Comparison of ENCODE assay signal across 26 cellular contexts in genomic region chr7:2075811-2076210, GRCh38.
DNase-seq lines count a peak whose midpoint lies in the region; ATAC-seq, FAIRE-seq and TF ChIP-seq lines count a peak whose summit lies in the region.
"Had no signal": no experiment of that assay in that cellular context is flagged by ENCODE, and none has a peak within 500 bp of the region (broad histone marks: within the 10 kb centered on the region; RNA-seq: fewer than 3 reads in every experiment).

No MANE protein-coding gene starts in this region.

- 98% methylated on average over 14 of the region's 17 CpGs; no CpG with 5 or more reads in 1 of the 2 experiments for WGBS in H1 (ENCODE audit: extremely low coverage in 1 of 2, insufficient coverage in 1 of 2, insufficient read length in 1 of 2, insufficient replicate concordance in 2 of 2, low coverage in 1 of 2, low lambda C conversion rate in 2 of 2, missing lambda C conversion rate in 1 of 2), 2 experiments
- WGBS in transverse colon (ENCODE audit: low coverage in 1 of 2), 2 donors, result 94% methylated on average over 17 of the region's 17 CpGs; no CpG with 5 or more reads in 1 of the 2 donors

- 0 out of 2 replicates have a peak overlapping the region, but pooled peaks have one; percentile 39 for H2BK5ac ChIP-seq in H1 (ENCODE audit: low read depth, low read length)

- H2AK5ac ChIP-seq in H1 (ENCODE audit: low read depth, low read length), result no peak overlapping the region

- peaks cover 2% of the 10 kb centered on the region for H3K79me1 ChIP-seq in H1 (ENCODE audit: low read depth, low read length)

- H3K79me2 ChIP-seq in H1 (ENCODE audit: control insufficient read depth in 1 of 2, insufficient read depth in 2 of 2, low read length in 2 of 2) (no peaks in the 10 kb centered on the region), neural progenitor cell (ENCODE audit: low read depth) (peaks cover 4% of the 10 kb centered on the region)

- peaks cover 2 to 9% of the 10 kb centered on the region in 2 experiments for H4K20me1 ChIP-seq in H1 (replicated peaks in 1 of 2; ENCODE audit: control insufficient read depth in 1 of 2, insufficient read depth in 2 of 2, low read length in 2 of 2)
- H4K20me1 ChIP-seq in neural progenitor cell (ENCODE audit: low read depth), result peaks cover 24% of the 10 kb centered on the region

- peak overlapping the region; percentile 29; the same call in 1 of the 2 replicates for H4K8ac ChIP-seq in H1 (ENCODE audit: extremely low read depth, insufficient read depth, low read length)

- H3K4me3 ChIP-seq in Caco-2 (ENCODE audit: low read depth, low read length) (no peak overlapping the region), H1 (ENCODE audit: extremely low read depth in 1 of 4, insufficient read depth in 2 of 4, low read depth in 3 of 4, low read length in 4 of 4) (no peak overlapping the region), neural progenitor cell (no peak overlapping the region), transverse colon (no peak overlapping the region)
- H3K4me3 ChIP-seq: SK-N-MC had no signal

- BruUV-seq in Caco-2 (replicated peaks; lab: Mats Ljungman, UMichigan), result no TSS peak

- no peak overlapping the region for H3K18ac ChIP-seq in H1 (ENCODE audit: extremely low read depth, low read length)

- H2BK20ac ChIP-seq in H1 (ENCODE audit: low read length), result no peak overlapping the region

- POLR2A ChIA-PET in Caco-2 (lab: Charles Lee) (no interaction called here), H1 (lab: Charles Lee; ENCODE audit: partially characterized antibody) (no interaction called here)

- TF ChIP-seq CTCF in Caco-2 (IDR thresholded peaks at IDR 0.05; ENCODE audit: insufficient read depth in 1 of 2, low read depth in 1 of 2, low read length in 1 of 2, severe bottlenecking in 1 of 2, unreplicated experiment in 1 of 2) (no peak), H1 (IDR thresholded peaks at IDR 0.05; ENCODE audit: control extremely low read depth in 1 of 3, insufficient read depth in 1 of 3, low read depth in 1 of 3, low read length in 3 of 3) (no peak), neural progenitor cell (IDR thresholded peaks at IDR 0.05) (no peak), transverse colon (IDR thresholded peaks at IDR 0.05) (no peak)

- H2BK12ac ChIP-seq in H1 (ENCODE audit: low read depth, low read length), result no peak overlapping the region

- H3K4me1 ChIP-seq in Caco-2, result no peaks in the 10 kb centered on the region
- no peaks in the 10 kb centered on the region; a peak in 1 of 7 replicates for H3K4me1 ChIP-seq in H1 (replicated peaks in 1 of 4; ENCODE audit: control insufficient read depth in 3 of 4, insufficient read depth in 4 of 4, low read length in 3 of 4)
- peaks cover 32% of the 10 kb centered on the region for H3K4me1 ChIP-seq in neural progenitor cell
- H3K4me1 ChIP-seq in transverse colon, result peaks cover 0 to 11% (median 0%) of the 10 kb centered on the region in 4 donors

- FAIRE-seq in H1 (lab: Jason Lieb, UNC) (no peak), urothelium cell line (lab: Jason Lieb, UNC) (peak; percentile 86)
- FAIRE-seq: A204.1, GM12892, GM18507, H54, HepG2, RCC 7860 had no signal

- H3F3A ChIP-seq in neural progenitor cell (ENCODE audit: low read depth), result peaks cover 12% of the 10 kb centered on the region

- no peak overlapping the region for H4K91ac ChIP-seq in H1 (replicated peaks; ENCODE audit: insufficient read length, low read length)

- H3K27me3 ChIP-seq in Caco-2 (replicated peaks; ENCODE audit: control insufficient read depth, insufficient read depth, low read length) (no peaks in the 10 kb centered on the region), H1 (replicated peaks in 1 of 4; ENCODE audit: control insufficient read depth in 3 of 4, extremely low read depth in 1 of 4, insufficient read depth in 3 of 4, low read length in 3 of 4) (no peaks in the 10 kb centered on the region), neural progenitor cell (no peaks in the 10 kb centered on the region), transverse colon (no peaks in the 10 kb centered on the region)

- no peak overlapping the region for H3K23ac ChIP-seq in H1 (ENCODE audit: insufficient read length)

- H3K9me3 Mint-ChIP-seq in Caco-2 (ENCODE audit: unreplicated experiment), result no peaks in the 10 kb centered on the region
- H3K9me3 Mint-ChIP-seq in neural progenitor cell, result no peaks in the 10 kb centered on the region
- H3K9me3 Mint-ChIP-seq: CD8-positive, alpha-beta T cell had no signal

- CTCF ChIA-PET in Caco-2 (lab: Charles Lee) (no interaction called here), H1 (lab: Charles Lee; ENCODE audit: partially characterized antibody) (no interaction called here)

- H3K27me3 Mint-ChIP-seq in Caco-2 (ENCODE audit: insufficient read depth, unreplicated experiment), result no peaks in the 10 kb centered on the region
- H3K27me3 Mint-ChIP-seq in neural progenitor cell (ENCODE audit: insufficient read depth, low read depth), result peaks cover 5% of the 10 kb centered on the region

- intact Hi-C loops in Caco-2 (cut with micrococcal nuclease; ENCODE audit: unreplicated experiment), result no loop called here
- intact Hi-C loops in transverse colon (cut with DNase I; ENCODE audit: low total_unique reads), result no loop called here
- intact Hi-C loops in left cardiac atrium (cut with DNase I), result no loop called here

- H2AFZ ChIP-seq in H1 (ENCODE audit: low read length) (no peak overlapping the region), neural progenitor cell (replicated peaks) (no peak overlapping the region)

- ATAC-seq in GM21390 (IDR thresholded peaks at IDR 0.05; ENCODE audit: unreplicated experiment) (no peak), left cardiac atrium (no peak)
- ATAC-seq: CD8-positive, alpha-beta T cell; HepG2 had no signal

- H3K36me3 ChIP-seq in Caco-2 (ENCODE audit: control insufficient read depth, insufficient read depth, low read length) (no peaks in the 10 kb centered on the region), H1 (ENCODE audit: control insufficient read depth in 2 of 4, insufficient read depth in 4 of 4, low read length in 3 of 4) (no peaks in the 10 kb centered on the region), neural progenitor cell (no peaks in the 10 kb centered on the region), transverse colon (no peaks in the 10 kb centered on the region)

- no peak for TF ChIP-seq EP300 in H1 (IDR thresholded peaks at IDR 0.05; ENCODE audit: borderline replicate concordance in 1 of 2, low read depth in 2 of 2, low read length in 2 of 2)
- no peak for TF ChIP-seq EP300 in transverse colon (IDR thresholded peaks at IDR 0.05; ENCODE audit: low read depth)

- H3K23me2 ChIP-seq in H1 (ENCODE audit: low read depth, low read length), result no peaks in the 10 kb centered on the region; the same call in 1 of the 2 replicates

- in situ Hi-C loops in transverse colon (cut with MboI; ENCODE audit: low pct_ligation_motif_present in 1 of 4, low pct_unique_long_range_greater_than_20kb in 1 of 4, low sequenced_read_pairs in 3 of 4), result no loop called here

- H3K36me3 Mint-ChIP-seq in Caco-2 (ENCODE audit: insufficient read depth, unreplicated experiment) (peaks cover 7% of the 10 kb centered on the region), neural progenitor cell (peaks cover 9% of the 10 kb centered on the region)

- no peak overlapping the region for H3K4ac ChIP-seq in H1 (replicated peaks; ENCODE audit: insufficient read length, low read depth, low read length)

- DNase-seq in Caco-2, result no peak
- DNase-seq in H1 (ENCODE audit: low read depth in 1 of 2, low spot score in 2 of 2), result no peak
- DNase-seq in neural progenitor cell (ENCODE audit: low spot score), result no peak
- DNase-seq in urothelium cell line (ENCODE audit: low spot score), result no peak
- no peak for DNase-seq in transverse colon
- no peak for DNase-seq in left cardiac atrium
- DNase-seq: C1 segment of cervical spinal cord; CD8-positive, alpha-beta T cell; DMS 273 treated with DMSO at 0.1 percent for 48 hours; DMS79 treated with DMSO at 0.1 percent for 48 hours; GF-D8; Karpas-422; NCI-H1105; NCI-H1436 treated with DMSO at 0.1 percent for 48 hours; NCI-H187 treated with DMSO at 0.1 percent for 48 hours; NCI-H446; NCI-H524 treated with DMSO at 0.1 percent for 48 hours; NCI-H774 had no signal

- no peak for TF ChIP-seq POLR2A in H1 (IDR thresholded peaks at IDR 0.05; ENCODE audit: control extremely low read depth in 1 of 2, low read depth in 2 of 2, low read length in 2 of 2)
- TF ChIP-seq POLR2A in transverse colon (IDR thresholded peaks at IDR 0.05), result no peak

- H3K9me3 ChIP-seq in Caco-2, result no peaks in the 10 kb centered on the region
- no peaks in the 10 kb centered on the region for H3K9me3 ChIP-seq in H1 (ENCODE audit: insufficient read depth in 2 of 2, low read depth in 1 of 2, low read length in 1 of 2)
- H3K9me3 ChIP-seq in neural progenitor cell (ENCODE audit: low read depth), result no peaks in the 10 kb centered on the region
- no peaks in the 10 kb centered on the region for H3K9me3 ChIP-seq in transverse colon

- H3K4me2 ChIP-seq in H1 (ENCODE audit: insufficient read depth in 1 of 2, low read depth in 2 of 2, low read length in 2 of 2) (no peak overlapping the region), neural progenitor cell (no peak overlapping the region)

- H3K14ac ChIP-seq in H1 (ENCODE audit: insufficient read length), result no peak overlapping the region

- H3K9ac ChIP-seq in H1 (replicated peaks in 1 of 4; ENCODE audit: extremely low read depth in 1 of 4, low read depth in 3 of 4, low read length in 3 of 4) (no peak overlapping the region), neural progenitor cell (no peak overlapping the region)

- no peak for TF ChIP-seq RAD21 in H1 (IDR thresholded peaks at IDR 0.05 in 1 of 2, conservative IDR thresholded peaks at IDR 0.05 in 1 of 2; ENCODE audit: low read depth in 2 of 2, low read length in 2 of 2)

- H3K56ac ChIP-seq in H1 (replicated peaks; ENCODE audit: insufficient read length, low read depth, low read length), result no peak overlapping the region

- H3K4me1 Mint-ChIP-seq in Caco-2 (ENCODE audit: low read depth, unreplicated experiment), result no peaks in the 10 kb centered on the region
- H3K4me1 Mint-ChIP-seq in neural progenitor cell, result peaks cover 53% of the 10 kb centered on the region

- no peak overlapping the region for H2BK120ac ChIP-seq in H1 (replicated peaks; ENCODE audit: low read depth, low read length)

- H3K27ac Mint-ChIP-seq in Caco-2 (ENCODE audit: unreplicated experiment) (peak overlapping the region; percentile 10), neural progenitor cell (peak overlapping the region; percentile 91)
- H3K27ac Mint-ChIP-seq: CD8-positive, alpha-beta T cell had no signal

- no peak overlapping the region for H4K5ac ChIP-seq in H1 (ENCODE audit: insufficient read length, low read depth, low read length)

- H3K27ac ChIP-seq in H1 (ENCODE audit: low read depth, low read length) (no peak overlapping the region), neural progenitor cell (no peak overlapping the region), transverse colon (no peak overlapping the region)
- H3K27ac ChIP-seq: SK-N-MC had no signal

- H2BK15ac ChIP-seq in H1 (ENCODE audit: low read length), result no peak overlapping the region

- H3K4me3 Mint-ChIP-seq in Caco-2 (ENCODE audit: unreplicated experiment) (no peak overlapping the region), neural progenitor cell (no peak overlapping the region)
- H3K4me3 Mint-ChIP-seq: CD8-positive, alpha-beta T cell had no signal

TF ChIP-seq in H1, 55 proteins besides CTCF, POLR2A, EP300 and RAD21 (continues in another document):
- TF ChIP-seq YY1 (IDR thresholded peaks at IDR 0.05; ENCODE audit: low read depth, low read length) (no peak), BRCA1 (IDR thresholded peaks at IDR 0.05; ENCODE audit: low read depth, low read length) (no peak), SAP30 (IDR thresholded peaks at IDR 0.05; ENCODE audit: insufficient read depth, insufficient replicate concordance, low read length) (no peak)
